In the genomic region with DNA sequence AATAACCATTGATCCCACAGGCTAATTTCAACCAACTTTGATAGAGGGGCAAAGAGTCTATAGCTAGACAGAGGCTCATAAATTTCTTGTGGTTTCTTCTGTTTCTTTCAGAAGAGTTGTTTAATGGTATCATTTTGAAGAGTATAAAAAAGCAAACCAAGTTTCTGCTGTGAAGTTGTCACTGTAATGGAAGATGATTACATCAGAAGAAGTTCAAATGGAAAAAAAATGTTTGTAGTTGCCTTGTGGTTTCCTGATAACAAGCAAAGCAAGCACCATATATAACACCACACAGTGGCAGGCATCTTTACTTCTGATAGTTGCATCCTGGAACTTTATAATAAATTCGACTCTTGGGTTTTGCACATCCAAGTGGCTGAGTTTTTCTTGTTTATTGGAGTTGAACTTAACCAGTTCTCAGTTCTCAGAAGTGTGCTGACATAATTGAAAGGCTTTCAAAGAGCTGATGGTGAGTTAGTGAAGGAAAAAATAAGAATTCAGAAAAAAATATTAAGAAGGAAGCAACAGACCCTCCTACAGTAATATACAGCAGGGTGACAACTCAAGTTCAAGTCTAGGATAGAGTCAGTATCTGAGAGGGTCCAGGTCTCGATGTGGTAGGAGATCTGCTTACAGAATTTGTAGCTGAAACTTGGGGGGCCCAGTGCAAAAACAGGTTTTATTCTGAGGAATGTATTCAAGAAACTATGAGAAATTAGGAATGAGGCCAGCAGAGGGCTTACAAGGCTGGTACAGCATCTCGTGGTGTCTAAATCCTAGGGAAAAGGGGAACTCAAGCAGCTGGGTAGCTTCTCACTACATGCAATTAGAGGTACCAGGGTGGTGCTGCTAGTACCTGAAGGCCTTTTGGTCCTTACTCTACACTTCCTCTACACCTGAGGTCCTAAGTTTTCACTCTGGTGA, we compare ENCODE assay signal across 1 cellular context.
TF ChIP-seq lines count a peak whose summit lies in the region.

No MANE protein-coding gene starts in this region.

TF ChIP-seq in WTC11, 78 proteins besides CTCF, POLR2A, EP300 and RAD21 (continued from another document):
- TF ChIP-seq RELA (CRISPR knock-in tag; IDR thresholded peaks at IDR 0.05; ENCODE audit: borderline replicate concordance) (no peak), ZBTB21 (CRISPR knock-in tag; IDR thresholded peaks at IDR 0.05; ENCODE audit: borderline replicate concordance) (no peak), ETV6 (CRISPR knock-in tag; IDR thresholded peaks at IDR 0.05) (no peak), ATF1 (CRISPR knock-in tag; IDR thresholded peaks at IDR 0.05) (no peak), ZNF263 (CRISPR knock-in tag; IDR thresholded peaks at IDR 0.05; ENCODE audit: low read depth) (no peak), OVOL2 (CRISPR knock-in tag; IDR thresholded peaks at IDR 0.05; ENCODE audit: borderline replicate concordance) (no peak)
- TF ChIP-seq, protein P1, sequence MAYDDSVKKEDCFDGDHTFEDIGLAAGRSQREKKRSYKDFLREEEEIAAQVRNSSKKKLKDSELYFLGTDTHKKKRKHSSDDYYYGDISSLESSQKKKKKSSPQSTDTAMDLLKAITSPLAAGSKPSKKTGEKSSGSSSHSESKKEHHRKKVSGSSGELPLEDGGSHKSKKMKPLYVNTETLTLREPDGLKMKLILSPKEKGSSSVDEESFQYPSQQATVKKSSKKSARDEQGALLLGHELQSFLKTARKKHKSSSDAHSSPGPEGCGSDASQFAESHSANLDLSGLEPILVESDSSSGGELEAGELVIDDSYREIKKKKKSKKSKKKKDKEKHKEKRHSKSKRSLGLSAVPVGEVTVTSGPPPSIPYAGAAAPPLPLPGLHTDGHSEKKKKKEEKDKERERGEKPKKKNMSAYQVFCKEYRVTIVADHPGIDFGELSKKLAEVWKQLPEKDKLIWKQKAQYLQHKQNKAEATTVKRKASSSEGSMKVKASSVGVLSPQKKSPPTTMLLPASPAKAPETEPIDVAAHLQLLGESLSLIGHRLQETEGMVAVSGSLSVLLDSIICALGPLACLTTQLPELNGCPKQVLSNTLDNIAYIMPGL (CRISPR knock-in tag; IDR thresholded peaks at IDR 0.05) = no peak
